ENCODE assay signal across 7 cellular contexts in genomic region chr5:96934695-96935555, GRCh38.
A peak's percentile ranks its signal among the peaks of the same experiment; 100 is the strongest.
DNase-seq lines count a peak whose midpoint lies in the region; ATAC-seq and TF ChIP-seq lines count a peak whose summit lies in the region.

No MANE protein-coding gene starts in this region.

- in situ Hi-C loops in astrocyte of the spinal cord (cut with HindIII; ENCODE audit: low sequenced_read_pairs) = no loop called here

- TF ChIP-seq CTCF in astrocyte of the spinal cord (IDR thresholded peaks at IDR 0.05; ENCODE audit: low read depth, low read length) = no peak
- TF ChIP-seq CTCF in retinal pigment epithelial cell (conservative IDR thresholded peaks at IDR 0.05; ENCODE audit: low read depth, low read length) = no peak

- ATAC-seq in GM18508 (IDR thresholded peaks at IDR 0.05; ENCODE audit: insufficient read depth, unreplicated experiment) (peak; percentile 39), HG03025 (IDR thresholded peaks at IDR 0.05; ENCODE audit: low FRiP score, unreplicated experiment) (peak; percentile 61)

- peak overlapping the region; percentile 74 for H3K4me3 ChIP-seq in astrocyte of the spinal cord (ENCODE audit: low read depth, low read length)
- peak overlapping the region; percentile 84 for H3K4me3 ChIP-seq in retinal pigment epithelial cell (ENCODE audit: low read length)

- DNase-seq in NCI-H2029 treated with DMSO at 0.1 percent for 48 hours (lab: John Stamatoyannopoulos, UW) (peak; percentile 94), T1000 (lab: John Stamatoyannopoulos, UW) (peak; percentile 92), astrocyte of the spinal cord (ENCODE audit: low read depth, low spot score) (peak; percentile 97), hypothalamus (lab: John Stamatoyannopoulos, UW) (peak; percentile 52 to 98 (median 91)), retinal pigment epithelial cell (ENCODE audit: low read depth) (peak; percentile 86)

Comparison
In these comparisons a context has a peak if more than half of its experiments do, and no peak if none do; other contexts are left out.
1. Peak in every context shown above with its lines: DNase-seq, ATAC-seq and H3K4me3 ChIP-seq.